ENCODE assay signal across 11 cellular contexts in genomic region chr6:24859132-24859531, GRCh38.
DNase-seq lines count a peak whose midpoint lies in the region; ATAC-seq lines count a peak whose summit lies in the region.
"Had no signal": no experiment of that assay in that cellular context is flagged by ENCODE, and none has a peak within 500 bp of the region (broad histone marks: within the 10 kb centered on the region; RNA-seq: fewer than 3 reads in every experiment).

No MANE protein-coding gene starts in this region.

- H3K4me3 Mint-ChIP-seq in T-cell, result peak overlapping the region; percentile 14 to 74 (median 73)
- no peak overlapping the region for H3K4me3 Mint-ChIP-seq in dendritic cell treated with granulocyte-macrophage colony-stimulating factor and Interleukin-4, amounts not matched to agents 40 ng/mL and 50 ng/mL, for 4 days
- peak overlapping the region; percentile 44 to 73 for H3K4me3 Mint-ChIP-seq in stimulated activated naive CD8-positive, alpha-beta T cell treated with anti-CD3 and anti-CD28 coated beads, Interleukin-15, amount 100 ng/mL, for 72 hours

- intact Hi-C loops in dendritic cell treated with granulocyte-macrophage colony-stimulating factor and Interleukin-4, amounts not matched to agents 40 ng/mL and 50 ng/mL, for 4 days (cut with micrococcal nuclease), result no loop called here

- POLR2A ChIA-PET in T-cell (lab: Charles Lee), result no interaction called here

- ATAC-seq in T-cell (replicated peaks in 1 of 4), result no peak
- no peak for ATAC-seq in stimulated activated naive CD8-positive, alpha-beta T cell treated with anti-CD3 and anti-CD28 coated beads, Interleukin-15, amount 100 ng/mL, for 72 hours
- ATAC-seq in HG03565 (IDR thresholded peaks at IDR 0.05; ENCODE audit: unreplicated experiment), result no peak
- ATAC-seq in HG03045 (IDR thresholded peaks at IDR 0.05; ENCODE audit: unreplicated experiment), result no peak

- H3K4me1 Mint-ChIP-seq in T-cell, result peaks cover 85 to 88% (median 88%) of the 10 kb centered on the region in 3 donors
- peaks cover 32% of the 10 kb centered on the region for H3K4me1 Mint-ChIP-seq in dendritic cell treated with granulocyte-macrophage colony-stimulating factor and Interleukin-4, amounts not matched to agents 40 ng/mL and 50 ng/mL, for 4 days (ENCODE audit: low read depth)
- H3K4me1 Mint-ChIP-seq in stimulated activated naive CD8-positive, alpha-beta T cell treated with anti-CD3 and anti-CD28 coated beads, Interleukin-15, amount 100 ng/mL, for 72 hours, result peaks cover 83% of the 10 kb centered on the region

- peak; percentile 39 for DNase-seq in stimulated activated CD4-positive, alpha-beta T cell treated with anti-CD3 and anti-CD28 coated beads, Interleukin-15, amount 100 ng/mL, for 24 hours
- DNase-seq in stimulated activated CD4-positive, alpha-beta T cell treated with anti-CD3 and anti-CD28 coated beads, Interleukin-2, amount 100 ng/mL, for 24 hours, result no peak
- DNase-seq in T-cell, result no peak
- DNase-seq in stimulated activated naive CD8-positive, alpha-beta T cell treated with anti-CD3 and anti-CD28 coated beads, Interleukin-15, amount 100 ng/mL, for 72 hours, result no peak
- no peak for DNase-seq in NCI-H1417 treated with DMSO at 0.1 percent for 48 hours (lab: John Stamatoyannopoulos, UW)
- DNase-seq: aorta, dermis blood vessel endothelial cell, NCI-H446 had no signal

- no peaks in the 10 kb centered on the region for H3K9me3 Mint-ChIP-seq in T-cell
- no peaks in the 10 kb centered on the region for H3K9me3 Mint-ChIP-seq in dendritic cell treated with granulocyte-macrophage colony-stimulating factor and Interleukin-4, amounts not matched to agents 40 ng/mL and 50 ng/mL, for 4 days
- no peaks in the 10 kb centered on the region for H3K9me3 Mint-ChIP-seq in stimulated activated naive CD8-positive, alpha-beta T cell treated with anti-CD3 and anti-CD28 coated beads, Interleukin-15, amount 100 ng/mL, for 72 hours

- peaks cover 72% of the 10 kb centered on the region for H3K36me3 Mint-ChIP-seq in T-cell
- H3K36me3 Mint-ChIP-seq in dendritic cell treated with granulocyte-macrophage colony-stimulating factor and Interleukin-4, amounts not matched to agents 40 ng/mL and 50 ng/mL, for 4 days (ENCODE audit: low read depth), result no peaks in the 10 kb centered on the region

- H3K27ac Mint-ChIP-seq in T-cell, result peak overlapping the region; percentile 95 to 99
- peak overlapping the region; percentile 86 for H3K27ac Mint-ChIP-seq in dendritic cell treated with granulocyte-macrophage colony-stimulating factor and Interleukin-4, amounts not matched to agents 40 ng/mL and 50 ng/mL, for 4 days
- H3K27ac Mint-ChIP-seq in stimulated activated naive CD8-positive, alpha-beta T cell treated with anti-CD3 and anti-CD28 coated beads, Interleukin-15, amount 100 ng/mL, for 72 hours, result peak overlapping the region; percentile 13 to 96

- CTCF ChIA-PET in T-cell (lab: Charles Lee), result interaction anchor here (1.2 to 2.6 kb wide), 3 partner anchors 132 to 159 kb away, joined by 6 to 14 read pairs (median 11); no protein-coding TSS in a partner anchor

- H3K27me3 Mint-ChIP-seq in T-cell, result no peaks in the 10 kb centered on the region
- no peaks in the 10 kb centered on the region for H3K27me3 Mint-ChIP-seq in dendritic cell treated with granulocyte-macrophage colony-stimulating factor and Interleukin-4, amounts not matched to agents 40 ng/mL and 50 ng/mL, for 4 days
- no peaks in the 10 kb centered on the region for H3K27me3 Mint-ChIP-seq in stimulated activated naive CD8-positive, alpha-beta T cell treated with anti-CD3 and anti-CD28 coated beads, Interleukin-15, amount 100 ng/mL, for 72 hours
